ENCODE assay signal across 7 cellular contexts in genomic region chr10:43304079-43304686, GRCh38. TPM values are rescaled to one million over a fixed set of nuclear protein-coding genes. Genes with fewer than 3 reads are reported as not detected.
DNase-seq lines count a peak whose midpoint lies in the region; ATAC-seq, FAIRE-seq and TF ChIP-seq lines count a peak whose summit lies in the region.

No MANE protein-coding gene starts in this region.

- ATAC-seq in stimulated activated naive B cell treated with anti-CD40 and anti-IgM and Interleukin-4, amounts not matched to agents 10 μg/mL and 1 μg/mL and 100 μg/mL, for 72 hours (replicated peaks), result no peak

- no peak overlapping the region for H3K27ac Mint-ChIP-seq in stimulated activated naive B cell treated with anti-CD40 and anti-IgM and Interleukin-4, amounts not matched to agents 10 μg/mL and 1 μg/mL and 100 μg/mL, for 72 hours

- H3K36me3 ChIP-seq in HUES64 (ENCODE audit: insufficient read depth, low read length), result no peaks in the 10 kb centered on the region
- no peaks in the 10 kb centered on the region for H3K36me3 ChIP-seq in ascending aorta
- H3K36me3 ChIP-seq in kidney epithelial cell (ENCODE audit: control insufficient read depth, insufficient read depth, low read length), result no peaks in the 10 kb centered on the region
- no peaks in the 10 kb centered on the region for H3K36me3 ChIP-seq in small intestine (ENCODE audit: control insufficient read depth in 2 of 2, insufficient read depth in 2 of 2, low read length in 2 of 2)

- WGBS in HUES64, result 57% methylated on average over 2 of the region's 3 CpGs
- WGBS in small intestine, 3 donors, result 31 to 46% (median 46%) methylated on average over 3 of the region's 3 CpGs

- peaks cover 10% of the 10 kb centered on the region for H3K9me3 ChIP-seq in HUES64 (ENCODE audit: insufficient read depth, low read depth, low read length)
- no peaks in the 10 kb centered on the region for H3K9me3 ChIP-seq in ascending aorta
- H3K9me3 ChIP-seq in small intestine (ENCODE audit: control insufficient read depth, low read depth), result no peaks in the 10 kb centered on the region

- peaks cover 17% of the 10 kb centered on the region for H3K4me1 ChIP-seq in HUES64 (ENCODE audit: insufficient read depth, low read length)
- H3K4me1 ChIP-seq in ascending aorta, result peaks cover 0 to 5% of the 10 kb centered on the region in 2 donors
- H3K4me1 ChIP-seq in small intestine (ENCODE audit: control insufficient read depth in 2 of 2, insufficient read depth in 1 of 2, low read depth in 1 of 2, low read length in 1 of 2), result no peaks in the 10 kb centered on the region

- peaks cover 3 to 22% of the 10 kb centered on the region in 2 donors for H3K4me1 Mint-ChIP-seq in stimulated activated naive B cell treated with anti-CD40 and anti-IgM and Interleukin-4, amounts not matched to agents 10 μg/mL and 1 μg/mL and 100 μg/mL, for 72 hours

- H3K9me3 Mint-ChIP-seq in stimulated activated naive B cell treated with anti-CD40 and anti-IgM and Interleukin-4, amounts not matched to agents 10 μg/mL and 1 μg/mL and 100 μg/mL, for 72 hours, result no peaks in the 10 kb centered on the region

- peaks cover 26 to 39% of the 10 kb centered on the region in 2 donors for H3K27me3 Mint-ChIP-seq in stimulated activated naive B cell treated with anti-CD40 and anti-IgM and Interleukin-4, amounts not matched to agents 10 μg/mL and 1 μg/mL and 100 μg/mL, for 72 hours

- H3K36me3 Mint-ChIP-seq in stimulated activated naive B cell treated with anti-CD40 and anti-IgM and Interleukin-4, amounts not matched to agents 10 μg/mL and 1 μg/mL and 100 μg/mL, for 72 hours, result no peaks in the 10 kb centered on the region

- H3K27ac ChIP-seq in HUES64 (ENCODE audit: low read depth, low read length) (no peak overlapping the region), ascending aorta (no peak overlapping the region), small intestine (ENCODE audit: low read depth in 1 of 2, low read length in 1 of 2) (peak overlapping the region in 1 of 2 donors; percentile 21)

- TF ChIP-seq CTCF in ascending aorta (IDR thresholded peaks at IDR 0.05) (no peak), kidney epithelial cell (IDR thresholded peaks at IDR 0.05; ENCODE audit: insufficient read depth, low read length, poor library complexity, severe bottlenecking) (no peak)

- peak overlapping the region; percentile 63 for H3K9ac ChIP-seq in HUES64 (ENCODE audit: low read depth, low read length)

- H3K4me3 Mint-ChIP-seq in stimulated activated naive B cell treated with anti-CD40 and anti-IgM and Interleukin-4, amounts not matched to agents 10 μg/mL and 1 μg/mL and 100 μg/mL, for 72 hours, result peak overlapping the region; percentile 73 to 81

- no peak for DNase-seq in ascending aorta (ENCODE audit: low spot score in 2 of 2)
- no peak for DNase-seq in kidney epithelial cell (ENCODE audit: low read depth)
- no peak for DNase-seq in stimulated activated naive B cell treated with anti-CD40 and anti-IgM and Interleukin-4, amounts not matched to agents 10 μg/mL and 1 μg/mL and 100 μg/mL, for 72 hours
- DNase-seq in NCI-H446 treated with DMSO at 0.1 percent for 48 hours (lab: John Stamatoyannopoulos, UW), result no peak
- DNase-seq in small intestine, result no peak
- DNase-seq in NCI-H2081 (lab: John Stamatoyannopoulos, UW), result no peak

- no peak for FAIRE-seq in small intestine (lab: Jason Lieb, UNC)

- intact Hi-C loops in ascending aorta (cut with DNase I), result no loop called here

- H3K27me3 ChIP-seq in HUES64 (ENCODE audit: insufficient read depth, low read length) (peaks cover 40% of the 10 kb centered on the region), ascending aorta (no peaks in the 10 kb centered on the region), kidney epithelial cell (ENCODE audit: control insufficient read depth, insufficient read depth, low read length) (peaks cover 6% of the 10 kb centered on the region), small intestine (ENCODE audit: control insufficient read depth in 2 of 2, insufficient read depth in 2 of 2, low read length in 2 of 2) (no peaks in the 10 kb centered on the region)

- peak overlapping the region; percentile 62 for H3K4me3 ChIP-seq in HUES64 (ENCODE audit: low read length)
- peak overlapping the region; percentile 53 to 67 for H3K4me3 ChIP-seq in ascending aorta
- peak overlapping the region; percentile 32 for H3K4me3 ChIP-seq in kidney epithelial cell (ENCODE audit: low read depth, low read length)
- peak overlapping the region in 1 of 2 donors; percentile 0 for H3K4me3 ChIP-seq in small intestine (ENCODE audit: low read depth in 1 of 2, low read length in 2 of 2)

RNA-seq across cellular contexts. Expression of gene RASGEF1A, which starts 37.3 kb away (rescaled TPM):
- 6.0 TPM for polyA plus RNA-seq in HUES64 (2013, experiment 1 of 2)
- polyA plus RNA-seq in HUES64 (2013, experiment 2 of 2), result 11.8 TPM
- not detected for total RNA-seq in ascending aorta
- 2.1 and 3.6 TPM in 2 replicates for total RNA-seq in kidney epithelial cell
- 1 to 10 TPM in 1 of 3 donors, under 1 TPM in 2; 0.27 to 1.8 (median 0.67) TPM for polyA plus RNA-seq in small intestine
